Comparison of ENCODE assay signal across 8 cellular contexts in genomic region chr20:18056174-18057105, GRCh38. TPM values are rescaled to one million over a fixed set of nuclear protein-coding genes. Genes with fewer than 3 reads are reported as not detected.
DNase-seq lines count a peak whose midpoint lies in the region; ATAC-seq, FAIRE-seq and TF ChIP-seq lines count a peak whose summit lies in the region.

No MANE protein-coding gene starts in this region.

- peak overlapping the region; percentile 90 for H3K4me2 ChIP-seq in GM23338

- H4K20me1 ChIP-seq in GM23338 (replicated peaks; ENCODE audit: insufficient read depth), result no peaks in the 10 kb centered on the region; the same call in 1 of the 2 replicates

- H2AFZ ChIP-seq in GM23338, result peak overlapping the region; percentile 93

- no peak for FAIRE-seq in frontal cortex (lab: Jason Lieb, UNC)

- no peaks in the 10 kb centered on the region for H3K9me3 Mint-ChIP-seq in GM23338

- peaks cover 22% of the 10 kb centered on the region for H3K27me3 Mint-ChIP-seq in GM23338 (ENCODE audit: insufficient read depth, low read depth, poor library complexity)
- H3K27me3 Mint-ChIP-seq in T-helper 17 cell, result peaks cover 65% of the 10 kb centered on the region

- peaks cover 23% of the 10 kb centered on the region for H3K4me1 Mint-ChIP-seq in GM23338
- peaks cover 4% of the 10 kb centered on the region for H3K4me1 Mint-ChIP-seq in T-helper 17 cell

- no peaks in the 10 kb centered on the region for H3K9me2 ChIP-seq in GM23338 (ENCODE audit: insufficient read depth)

- H3K4me3 ChIP-seq in GM23338 (peak overlapping the region; percentile 92), sigmoid colon (peak overlapping the region; percentile 16 to 52 (median 42))

- H3K36me3 Mint-ChIP-seq in GM23338 (ENCODE audit: low read depth), result peaks cover 6% of the 10 kb centered on the region
- H3K36me3 Mint-ChIP-seq in T-helper 17 cell (ENCODE audit: low read depth), result peaks cover 5% of the 10 kb centered on the region

- intact Hi-C loops in sigmoid colon (cut with DNase I), result no loop called here

- TF ChIP-seq CTCF in 22Rv1 (IDR thresholded peaks at IDR 0.05) (no peak), GM23338 (conservative IDR thresholded peaks at IDR 0.05; ENCODE audit: low read depth in 2 of 2) (no peak), sigmoid colon (IDR thresholded peaks at IDR 0.05) (no peak)

- H3F3A ChIP-seq in GM23338 (replicated peaks; ENCODE audit: low read depth), result no peaks in the 10 kb centered on the region; the same call in none of the 2 replicates

- no peaks in the 10 kb centered on the region for H3K36me3 ChIP-seq in GM23338 (ENCODE audit: insufficient read depth)
- H3K36me3 ChIP-seq in sigmoid colon, result no peaks in the 10 kb centered on the region

- 0 out of 2 replicates have a peak, but pooled peaks cover 3% of the 10 kb centered on the region for H3K79me2 ChIP-seq in GM23338 (replicated peaks; ENCODE audit: insufficient read depth)

- 1% methylated on average over 104 of the region's 104 CpGs for WGBS in sigmoid colon, 2 donors

- peaks cover 4% of the 10 kb centered on the region for H3K9me3 ChIP-seq in T-helper 17 cell (ENCODE audit: control insufficient read depth, low read length, poor library complexity, severe bottlenecking)
- no peaks in the 10 kb centered on the region for H3K9me3 ChIP-seq in sigmoid colon

- H3K4me1 ChIP-seq in GM23338 (ENCODE audit: insufficient read depth) (peaks cover 30% of the 10 kb centered on the region), sigmoid colon (peaks cover 0 to 31% (median 24%) of the 10 kb centered on the region in 4 donors)

- H3K27ac Mint-ChIP-seq in GM23338 (no peak overlapping the region), T-helper 17 cell (no peak overlapping the region)

- H3K27ac ChIP-seq in 22Rv1 (peak overlapping the region; percentile 87), GM23338 (ENCODE audit: low read depth) (no peak overlapping the region), sigmoid colon (peak overlapping the region in 1 of 4 donors; percentile 44)

- TF ChIP-seq POLR2A in sigmoid colon (IDR thresholded peaks at IDR 0.05), result no peak

- DNase-seq in GM23338 (ENCODE audit: low spot score), result peak; percentile 56
- DNase-seq in T-helper 17 cell, result no peak
- peak; percentile 33 to 42 for DNase-seq in frontal cortex (ENCODE audit: low spot score in 2 of 2)
- no peak for DNase-seq in sigmoid colon
- DNase-seq in DMS114 treated with DMSO at 0.1 percent for 48 hours (lab: John Stamatoyannopoulos, UW; ENCODE audit: unreplicated experiment), result no peak
- DNase-seq in MV-4-11 (lab: John Stamatoyannopoulos, UW), result no peak

- TF ChIP-seq EP300 in sigmoid colon (IDR thresholded peaks at IDR 0.05), result no peak

- ATAC-seq in GM23338, result peak; percentile 30
- ATAC-seq in T-helper 17 cell, result peak; percentile 25
- ATAC-seq in HG03095 (IDR thresholded peaks at IDR 0.05; ENCODE audit: unreplicated experiment), result no peak

- H3K4me3 Mint-ChIP-seq in GM23338 (peak overlapping the region; percentile 82), T-helper 17 cell (peak overlapping the region; percentile 83)

- peaks cover 49% of the 10 kb centered on the region for H3K27me3 ChIP-seq in GM23338 (ENCODE audit: insufficient read depth)
- H3K27me3 ChIP-seq in sigmoid colon, result peaks cover 36 to 86% (median 63%) of the 10 kb centered on the region in 3 donors

TF ChIP-seq in GM23338, 12 proteins besides CTCF, POLR2A, EP300 and RAD21:
- TF ChIP-seq NANOG (IDR thresholded peaks at IDR 0.05; ENCODE audit: borderline replicate concordance), result no peak
- TF ChIP-seq EZH2 (IDR thresholded peaks at IDR 0.05; ENCODE audit: low read depth, unreplicated experiment), result peak; percentile 26

RNA-seq across cellular contexts. Expression of gene OVOL2, which starts 1.3 kb away (rescaled TPM):
- 11.2 and 21.1 TPM in 2 replicates for total RNA-seq in GM23338 (2014; rRNA removed; shearing (Covaris generic))
- polyA plus RNA-seq in GM23338 (2016; fragmentation: Nextera tagmentation; extraction: Ambion mirVana) (10.6 and 11.5 TPM in 2 replicates), sigmoid colon (10 to 100 TPM in 2 of 3 donors, 1 to 10 TPM in 1; 9.6 to 15.7 (median 13.2) TPM)
- total RNA-seq in T-helper 17 cell (not detected), frontal cortex (0.41 TPM), sigmoid colon (not detected)

Comparison
In these comparisons a context has a peak if more than half of its experiments do, and no peak if none do; other contexts are left out.
1. DNase-seq: peak in GM23338 (single experiment) and frontal cortex (2 of 2); none in T-helper 17 cell (0 of 3), sigmoid colon (single experiment), DMS114 treated with DMSO at 0.1 percent for 48 hours (single experiment) and MV-4-11 (single experiment).